1 cellular context compared by ENCODE assay signal in genomic region chr2:136117391-136117841, GRCh38.
TF ChIP-seq lines count a peak whose summit lies in the region.

No MANE protein-coding gene starts in this region.

TF ChIP-seq in HepG2, 621 proteins besides CTCF, POLR2A, EP300 and RAD21 (continued from another document):
- peak; percentile 84; the same call in 1 of the 2 replicates for TF ChIP-seq ZNF800 (CRISPR knock-in tag; IDR thresholded peaks at IDR 0.05)
- TF ChIP-seq THAP9 (CRISPR knock-in tag; IDR thresholded peaks at IDR 0.05; ENCODE audit: borderline replicate concordance) = peak; percentile 38; the same call in 1 of the 2 replicates
- 0 out of 2 replicates have a peak, but pooled peaks have one; percentile 25 for TF ChIP-seq ZFY (CRISPR knock-in tag; IDR thresholded peaks at IDR 0.05)
- TF ChIP-seq MTF2 (CRISPR knock-in tag; IDR thresholded peaks at IDR 0.05; ENCODE audit: borderline replicate concordance) = 0 out of 2 replicates have a peak, but pooled peaks have one; percentile 53
- TF ChIP-seq ZNF407 (CRISPR knock-in tag; IDR thresholded peaks at IDR 0.05; ENCODE audit: not compliant biosample characterization) = peak; percentile 23
